Comparison of ENCODE assay signal across 21 cellular contexts in genomic region chr3:156389151-156389760, GRCh38.
DNase-seq lines count a peak whose midpoint lies in the region; FAIRE-seq and TF ChIP-seq lines count a peak whose summit lies in the region.
"Had no signal": no experiment of that assay in that cellular context is flagged by ENCODE, and none has a peak within 500 bp of the region (broad histone marks: within the 10 kb centered on the region; RNA-seq: fewer than 3 reads in every experiment).

No MANE protein-coding gene starts in this region.

- no peak overlapping the region for H3K27ac ChIP-seq in small intestine (ENCODE audit: low read depth in 1 of 2, low read length in 1 of 2)
- H3K27ac ChIP-seq: cardiac muscle cell, esophagus muscularis mucosa, hepatocyte, spleen, WERI-Rb-1 had no signal

- WGBS in small intestine, 3 donors = 67 to 85% (median 71%) methylated on average over 4 of the region's 4 CpGs

- DNase-seq in GM03348 (ENCODE audit: low spot score) = peak; percentile 19
- peak; percentile 84 for DNase-seq in NCI-H1105 treated with DMSO at 0.1 percent for 48 hours (lab: John Stamatoyannopoulos, UW)
- peak; percentile 94 for DNase-seq in cerebellar cortex (ENCODE audit: low spot score)
- DNase-seq in pons (ENCODE audit: low spot score) = peak; percentile 17
- DNase-seq in small intestine = no peak
- no peak for DNase-seq in activated T-cell treated with anti-CD3 and anti-CD28 coated beads, Interleukin-2, amount 50 U/mL, for 1 hour
- DNase-seq in Caco-2 = no peak
- DNase-seq: activated CD8-positive, alpha-beta T cell treated with anti-CD3 and anti-CD28 coated beads, Interleukin-2, amount 10 ng/mL, durations not matched to agents 7 days and 5 days; activated naive CD8-positive, alpha-beta T cell treated with anti-CD3 and anti-CD28 coated beads, Interleukin-2, amount 10 ng/mL, durations not matched to agents 7 days and 5 days; kidney; SHP77 treated with DMSO at 0.1 percent for 48 hours; spleen; T-helper 17 cell; WERI-Rb-1 had no signal

- intact Hi-C loops in Caco-2 (cut with micrococcal nuclease; ENCODE audit: unreplicated experiment) = no loop called here

- H3K4me1 ChIP-seq in small intestine (ENCODE audit: control insufficient read depth in 2 of 2, insufficient read depth in 1 of 2, low read depth in 1 of 2, low read length in 1 of 2) = no peaks in the 10 kb centered on the region
- no peaks in the 10 kb centered on the region for H3K4me1 ChIP-seq in Caco-2
- H3K4me1 ChIP-seq: spleen had no signal

- POLR2A ChIA-PET in Caco-2 (lab: Charles Lee) = no interaction called here

- no peaks in the 10 kb centered on the region for H3K36me3 ChIP-seq in small intestine (ENCODE audit: control insufficient read depth in 2 of 2, insufficient read depth in 2 of 2, low read length in 2 of 2)
- H3K36me3 ChIP-seq in Caco-2 (ENCODE audit: control insufficient read depth, insufficient read depth, low read length) = no peaks in the 10 kb centered on the region
- H3K36me3 ChIP-seq: cardiac muscle cell, esophagus muscularis mucosa, spleen, thoracic aorta, WERI-Rb-1 had no signal

- no peak overlapping the region for H3K27ac Mint-ChIP-seq in Caco-2 (ENCODE audit: unreplicated experiment)
- H3K27ac Mint-ChIP-seq: activated CD8-positive, alpha-beta T cell treated with anti-CD3 and anti-CD28 coated beads, Interleukin-2, amount 10 ng/mL, durations not matched to agents 7 days and 5 days; activated naive CD8-positive, alpha-beta T cell treated with anti-CD3 and anti-CD28 coated beads, Interleukin-2, amount 10 ng/mL, durations not matched to agents 7 days and 5 days; memory B cell; T-helper 17 cell had no signal

- CTCF ChIA-PET in Caco-2 (lab: Charles Lee) = no interaction called here

- H3K36me3 Mint-ChIP-seq in Caco-2 (ENCODE audit: insufficient read depth, unreplicated experiment) = no peaks in the 10 kb centered on the region
- H3K36me3 Mint-ChIP-seq: activated naive CD8-positive, alpha-beta T cell treated with anti-CD3 and anti-CD28 coated beads, Interleukin-2, amount 10 ng/mL, durations not matched to agents 7 days and 5 days; memory B cell had no signal

- no TSS peak for BruUV-seq in Caco-2 (replicated peaks; lab: Mats Ljungman, UMichigan)

- H3K27me3 ChIP-seq in small intestine (ENCODE audit: control insufficient read depth in 2 of 2, insufficient read depth in 2 of 2, low read length in 2 of 2) (peaks cover 0 to 4% of the 10 kb centered on the region in 2 donors), Caco-2 (replicated peaks; ENCODE audit: control insufficient read depth, insufficient read depth, low read length) (no peaks in the 10 kb centered on the region)
- H3K27me3 ChIP-seq: cardiac muscle cell, esophagus muscularis mucosa, hepatocyte, spleen had no signal

- H3K4me1 Mint-ChIP-seq in Caco-2 (ENCODE audit: low read depth, unreplicated experiment) = no peaks in the 10 kb centered on the region
- H3K4me1 Mint-ChIP-seq: memory B cell had no signal

- H3K9me3 ChIP-seq in small intestine (ENCODE audit: control insufficient read depth, low read depth) (no peaks in the 10 kb centered on the region), Caco-2 (no peaks in the 10 kb centered on the region)
- H3K9me3 ChIP-seq: esophagus muscularis mucosa, spleen, thoracic aorta had no signal

- H3K4me3 Mint-ChIP-seq in Caco-2 (ENCODE audit: unreplicated experiment) = no peak overlapping the region
- H3K4me3 Mint-ChIP-seq: activated CD8-positive, alpha-beta T cell treated with anti-CD3 and anti-CD28 coated beads, Interleukin-2, amount 10 ng/mL, durations not matched to agents 7 days and 5 days; activated naive CD8-positive, alpha-beta T cell treated with anti-CD3 and anti-CD28 coated beads, Interleukin-2, amount 10 ng/mL, durations not matched to agents 7 days and 5 days; memory B cell; nephron; T-helper 17 cell had no signal

- peaks cover 2% of the 10 kb centered on the region for H3K27me3 Mint-ChIP-seq in Caco-2 (ENCODE audit: insufficient read depth, unreplicated experiment)

- FAIRE-seq in small intestine (lab: Jason Lieb, UNC) = no peak
- FAIRE-seq: HepG2, kidney had no signal

- H3K4me3 ChIP-seq in small intestine (ENCODE audit: low read depth in 1 of 2, low read length in 2 of 2) = no peak overlapping the region
- H3K4me3 ChIP-seq in Caco-2 (ENCODE audit: low read depth, low read length) = no peak overlapping the region
- H3K4me3 ChIP-seq: cardiac muscle cell, esophagus muscularis mucosa, hepatocyte, spleen, thoracic aorta had no signal

- TF ChIP-seq CTCF in Caco-2 (IDR thresholded peaks at IDR 0.05; ENCODE audit: insufficient read depth in 1 of 2, low read depth in 1 of 2, low read length in 1 of 2, severe bottlenecking in 1 of 2, unreplicated experiment in 1 of 2) = no peak

- H3K9me3 Mint-ChIP-seq in Caco-2 (ENCODE audit: unreplicated experiment) = no peaks in the 10 kb centered on the region
- H3K9me3 Mint-ChIP-seq: activated naive CD8-positive, alpha-beta T cell treated with anti-CD3 and anti-CD28 coated beads, Interleukin-2, amount 10 ng/mL, durations not matched to agents 7 days and 5 days; memory B cell; nephron had no signal

Comparison
In these comparisons a context has a peak if more than half of its experiments do, and no peak if none do; other contexts are left out.
1. DNase-seq: peak in GM03348 (single experiment), NCI-H1105 treated with DMSO at 0.1 percent for 48 hours (single experiment), cerebellar cortex (single experiment) and pons (single experiment); none in small intestine (single experiment), activated T-cell treated with anti-CD3 and anti-CD28 coated beads, Interleukin-2, amount 50 U/mL, for 1 hour (single experiment) and Caco-2 (0 of 2).